In genomic region chr15:65927545-65927944, GRCh38 we compare ENCODE assay signal across 19 cellular contexts. TPM values are rescaled to one million over a fixed set of nuclear protein-coding genes. Genes with fewer than 3 reads are reported as not detected.
DNase-seq lines count a peak whose midpoint lies in the region; FAIRE-seq and TF ChIP-seq lines count a peak whose summit lies in the region.
"Had no signal": no experiment of that assay in that cellular context is flagged by ENCODE, and none has a peak within 500 bp of the region (broad histone marks: within the 10 kb centered on the region; RNA-seq: fewer than 3 reads in every experiment).

No MANE protein-coding gene starts in this region.

- H3K4me1 Mint-ChIP-seq in H9 = peaks cover 16 to 26% of the 10 kb centered on the region in 2 experiments

- no peak for FAIRE-seq in GM12891 (lab: Jason Lieb, UNC)
- FAIRE-seq: GM12878 had no signal

- no peaks in the 10 kb centered on the region for H3K9me3 Mint-ChIP-seq in H9
- H3K9me3 Mint-ChIP-seq: mesothelial cell of epicardium had no signal

- no peak overlapping the region for H4K8ac ChIP-seq in H9 (replicated peaks; ENCODE audit: insufficient read length, low read depth, low read length)

- H3K9me3 ChIP-seq in H9 (ENCODE audit: control insufficient read depth, low read depth, low read length) (no peaks in the 10 kb centered on the region), WERI-Rb-1 (ENCODE audit: severe bottlenecking) (no peaks in the 10 kb centered on the region)
- H3K9me3 ChIP-seq: neutrophil had no signal

- H3K4me2 ChIP-seq in H9 (ENCODE audit: insufficient read depth, insufficient read length, low read length) = no peak overlapping the region

- no peak overlapping the region for H3K27ac Mint-ChIP-seq in H9
- H3K27ac Mint-ChIP-seq: mesothelial cell of epicardium had no signal

- no peak overlapping the region for H3K18ac ChIP-seq in H9 (ENCODE audit: insufficient read length, low read depth, low read length)

- H2AFZ ChIP-seq in H9 (ENCODE audit: low read length) = no peak overlapping the region

- H3K4me1 ChIP-seq in H9 (ENCODE audit: insufficient read depth, low read length) = no peaks in the 10 kb centered on the region

- H3K4me3 Mint-ChIP-seq in H9 = no peak overlapping the region
- H3K4me3 Mint-ChIP-seq: mesothelial cell of epicardium had no signal

- H3T11ph ChIP-seq in H9 (ENCODE audit: low read length) = no peak overlapping the region

- H3K4ac ChIP-seq in H9 (ENCODE audit: low read depth, low read length) = no peak overlapping the region

- no peak overlapping the region for H3K27ac ChIP-seq in H9 (ENCODE audit: insufficient read length, low read depth, low read length)
- no peak overlapping the region for H3K27ac ChIP-seq in WERI-Rb-1
- H3K27ac ChIP-seq: neutrophil had no signal

- H3K27me3 ChIP-seq in H9 (ENCODE audit: insufficient read depth, low read length) = no peaks in the 10 kb centered on the region
- H3K27me3 ChIP-seq in WERI-Rb-1 (ENCODE audit: insufficient read depth, low read depth, severe bottlenecking) = no peaks in the 10 kb centered on the region

- no peak overlapping the region for H4K91ac ChIP-seq in H9 (ENCODE audit: insufficient read length, low read depth, low read length)

- no peak overlapping the region for H3K23ac ChIP-seq in H9 (ENCODE audit: insufficient read length, low read depth, low read length)

- no CpG with 5 or more reads among the region's 2 CpGs for WGBS in H9 (ENCODE audit: extremely low coverage, insufficient read length, low lambda C conversion rate)

- H3K14ac ChIP-seq in H9 (ENCODE audit: insufficient read depth, low read length) = no peak overlapping the region

- TF ChIP-seq CTCF in H9 (conservative IDR thresholded peaks at IDR 0.05) = peak; percentile 56
- 0 out of 2 replicates have a peak, but pooled peaks have one; percentile 17 for TF ChIP-seq CTCF in WERI-Rb-1 (IDR thresholded peaks at IDR 0.05; ENCODE audit: low read depth, low read length)
- TF ChIP-seq CTCF in fibroblast of pulmonary artery (IDR thresholded peaks at IDR 0.05; ENCODE audit: low read length, missing control alignments) = peak; percentile 26
- TF ChIP-seq CTCF in retinal pigment epithelial cell (conservative IDR thresholded peaks at IDR 0.05; ENCODE audit: low read depth, low read length) = peak; percentile 35

- H4K20me1 ChIP-seq in H9 (ENCODE audit: control insufficient read depth, insufficient read depth, insufficient read length) = no peaks in the 10 kb centered on the region

- H3K56ac ChIP-seq in H9 (ENCODE audit: insufficient read length, low read depth, low read length) = no peak overlapping the region

- H2BK120ac ChIP-seq in H9 (ENCODE audit: low read depth, low read length, poor library complexity, severe bottlenecking) = no peak overlapping the region

- no peak overlapping the region for H4K5ac ChIP-seq in H9 (ENCODE audit: insufficient read length, low read depth, low read length)

- DNase-seq in H9 (peak; percentile 42), WERI-Rb-1 (no peak), fibroblast of pulmonary artery (ENCODE audit: low read depth) (no peak), retinal pigment epithelial cell (ENCODE audit: low read depth) (no peak), NCI-H446 treated with DMSO at 0.1 percent for 48 hours (lab: John Stamatoyannopoulos, UW) (no peak), GM12891 (ENCODE audit: insufficient read length, low spot score) (no peak)
- no peak for DNase-seq in activated naive CD4-positive, alpha-beta T cell treated with anti-CD3 and anti-CD28 coated beads, Interleukin-2, amount 50 U/mL, for 16 hours
- DNase-seq in activated CD4-positive, alpha-beta T cell treated with anti-CD3 and anti-CD28 coated beads, Interleukin-2, amount 50 U/mL, for 48 hours = no peak
- DNase-seq: activated CD8-positive, alpha-beta memory T cell treated with anti-CD3 and anti-CD28 coated beads, Interleukin-2, amount 50 U/mL, for 48 hours; activated naive CD4-positive, alpha-beta T cell treated with Interleukin-2 at 50 U/mL for 16 hours; effector CD4-positive, alpha-beta T cell; KBM-7; NCI-H1092 treated with DMSO at 0.1 percent for 48 hours; NCI-H2171 treated with DMSO at 0.1 percent for 48 hours; SHP77 treated with DMSO at 0.1 percent for 48 hours; stimulated activated CD4-positive, alpha-beta T cell treated with anti-CD3 and anti-CD28 coated beads, Interleukin-4, amount 100 ng/mL, for 4 hours had no signal

- H3K23me2 ChIP-seq in H9 (ENCODE audit: insufficient read length, low read depth, low read length, poor library complexity, severe bottlenecking) = no peaks in the 10 kb centered on the region

- H2BK15ac ChIP-seq in H9 (ENCODE audit: low read depth, low read length) = no peak overlapping the region

- H2BK5ac ChIP-seq in H9 (ENCODE audit: insufficient read length, low read length) = no peak overlapping the region

- H2AK5ac ChIP-seq in H9 (ENCODE audit: insufficient read length, low read length) = no peak overlapping the region

- no peak overlapping the region for H2BK12ac ChIP-seq in H9 (ENCODE audit: insufficient read length, low read depth, low read length)

- H3K36me3 Mint-ChIP-seq in H9 (ENCODE audit: insufficient read depth in 1 of 3, low read depth in 3 of 3) = no peaks in the 10 kb centered on the region
- H3K36me3 Mint-ChIP-seq: mesothelial cell of epicardium had no signal

- no peaks in the 10 kb centered on the region for H3K79me2 ChIP-seq in H9 (ENCODE audit: insufficient read depth, low read length)

- H3K4me3 ChIP-seq in WERI-Rb-1 (ENCODE audit: low read depth, low read length) = no peak overlapping the region
- H3K4me3 ChIP-seq in fibroblast of pulmonary artery (replicated peaks; ENCODE audit: low read depth, low read length) = no peak overlapping the region
- H3K4me3 ChIP-seq in retinal pigment epithelial cell (ENCODE audit: low read length) = no peak overlapping the region
- H3K4me3 ChIP-seq: GM12878 had no signal

- no peaks in the 10 kb centered on the region for H3K36me3 ChIP-seq in WERI-Rb-1
- H3K36me3 ChIP-seq: neutrophil had no signal

- no peaks in the 10 kb centered on the region for H3K79me1 ChIP-seq in H9 (ENCODE audit: insufficient read depth, low read depth, low read length, poor library complexity, severe bottlenecking)

- TF ChIP-seq POLR2A in GM12891 (IDR thresholded peaks at IDR 0.05; ENCODE audit: low read depth, low read length) = no peak

- H3K9ac ChIP-seq in H9 (ENCODE audit: extremely low read depth, insufficient read length, low read length) = no peak overlapping the region

- H2BK20ac ChIP-seq in H9 (ENCODE audit: low read depth, low read length, poor library complexity, severe bottlenecking) = no peak overlapping the region

- no peaks in the 10 kb centered on the region for H3K27me3 Mint-ChIP-seq in H9 (ENCODE audit: low read depth)

TF ChIP-seq in GM12891, 5 proteins besides CTCF, POLR2A, EP300 and RAD21:
- no peak for TF ChIP-seq POLR2AphosphoS5 (IDR thresholded peaks at IDR 0.05; ENCODE audit: low read depth, low read length)
- TF ChIP-seq POU2F2 (IDR thresholded peaks at IDR 0.05; ENCODE audit: low read depth, low read length) = no peak
- no peak for TF ChIP-seq TAF1 (IDR thresholded peaks at IDR 0.05; ENCODE audit: low read depth, low read length)
- no peak for TF ChIP-seq SPI1 (IDR thresholded peaks at IDR 0.05; ENCODE audit: low read depth, low read length)
- TF ChIP-seq PAX5 (IDR thresholded peaks at IDR 0.05; ENCODE audit: insufficient read depth, low read length, severe bottlenecking) = no peak

RNA-seq across cellular contexts. Expression of gene RAB11A, which starts 58.3 kb away (rescaled TPM):
- total RNA-seq in H9 (2021) = 217 and 224 TPM in 2 replicates
- 250 TPM for polyA plus RNA-seq in GM12891 (2012; ENCODE audit: low read depth, missing spikeins)
